8 cellular contexts compared by ENCODE assay signal in the genomic region with DNA sequence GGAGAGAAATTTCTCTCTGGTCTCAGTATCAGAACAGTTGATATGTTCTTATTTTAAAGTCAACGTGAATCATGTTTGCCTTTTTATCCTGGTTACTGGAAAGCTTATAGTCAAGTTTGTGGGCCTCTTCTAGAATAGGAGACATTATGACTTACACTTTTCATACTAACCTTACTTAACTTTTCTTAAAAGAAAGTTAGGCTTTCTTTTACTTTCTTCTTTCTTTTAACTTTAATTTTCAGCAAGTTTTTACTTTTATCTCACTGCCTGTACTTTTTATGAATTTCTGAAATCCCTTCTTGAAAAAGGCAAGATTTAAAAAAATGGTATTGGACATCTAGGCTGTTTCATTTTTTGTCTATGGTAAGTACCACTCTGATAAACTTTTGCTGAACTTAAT.
"Had no signal": no experiment of that assay in that cellular context is flagged by ENCODE, and none has a peak within 500 bp of the region (broad histone marks: within the 10 kb centered on the region; RNA-seq: fewer than 3 reads in every experiment).

No MANE protein-coding gene starts in this region.

- H3K27ac Mint-ChIP-seq: IgD-negative memory B cell had no signal

- DNase-seq: IMR-90, KBM-7, KG1 had no signal

- H3K4me3 ChIP-seq: K562 had no signal

- FAIRE-seq: HepG2, HTR-8/SVneo, K562 had no signal

- ATAC-seq: HepG2, K562 had no signal

- H3K9me3 Mint-ChIP-seq: IgD-negative memory B cell had no signal

- H3K27ac ChIP-seq: HL-60 had no signal
